Comparison of ENCODE assay signal across 25 cellular contexts in genomic region chr21:44382536-44382935, GRCh38.
"Had no signal": no experiment of that assay in that cellular context is flagged by ENCODE, and none has a peak within 500 bp of the region (broad histone marks: within the 10 kb centered on the region; RNA-seq: fewer than 3 reads in every experiment).

No MANE protein-coding gene starts in this region.

- H3K4me3 ChIP-seq: ascending aorta, body of pancreas, K562, SJCRH30 had no signal

- H3K4me1 ChIP-seq: ascending aorta, body of pancreas, SJCRH30 had no signal

- FAIRE-seq: bronchial epithelial cell, K562 had no signal

- H3K27me3 ChIP-seq: ascending aorta, body of pancreas, SJCRH30 had no signal

- DNase-seq: activated CD4-positive, alpha-beta T cell treated with anti-CD3 and anti-CD28 coated beads, Interleukin-2, amount 10 ng/mL, durations not matched to agents 24 days and 14 days; activated CD4-positive, alpha-beta T cell treated with anti-CD3 and anti-CD28 coated beads, Interleukin-2, amount 50 U/mL, for 48 hours; activated CD4-positive, CD25-positive, alpha-beta regulatory T cell treated with anti-CD3 and anti-CD28 coated beads, Interleukin-2, amount 50 U/mL, for 72 hours; activated effector memory CD4-positive, alpha-beta T cell treated with Interleukin-2 at 50 U/mL for 16 hours; activated naive CD4-positive, alpha-beta T cell; activated T-cell treated with anti-CD3 and anti-CD28 coated beads for 4 hours; body of pancreas; Karpas-422; NCI-H1105 treated with DMSO at 0.1 percent for 48 hours; NCI-H1436 treated with DMSO at 0.1 percent for 48 hours; NCI-H187; NCI-H2081; NCI-H510A treated with DMSO at 0.1 percent for 48 hours; NCI-H69; NK-92 treated with Interleukin-12 subunit alpha and Interleukin-12 subunit beta, amount 100 ng/mL, for 24 hours; OCI-M1; Right ventricle myocardium superior; RPMI8226; SJCRH30; SW 1271 had no signal

- H3K36me3 ChIP-seq: ascending aorta, SJCRH30 had no signal

- ATAC-seq: body of pancreas, K562, Panc1, SK-N-SH treated with all-trans-retinoic acid at 6 μM for 48 hours had no signal

- H3K27ac ChIP-seq: ascending aorta, body of pancreas, SJCRH30 had no signal
